Comparison of ENCODE assay signal across 1 cellular context in the genomic region with DNA sequence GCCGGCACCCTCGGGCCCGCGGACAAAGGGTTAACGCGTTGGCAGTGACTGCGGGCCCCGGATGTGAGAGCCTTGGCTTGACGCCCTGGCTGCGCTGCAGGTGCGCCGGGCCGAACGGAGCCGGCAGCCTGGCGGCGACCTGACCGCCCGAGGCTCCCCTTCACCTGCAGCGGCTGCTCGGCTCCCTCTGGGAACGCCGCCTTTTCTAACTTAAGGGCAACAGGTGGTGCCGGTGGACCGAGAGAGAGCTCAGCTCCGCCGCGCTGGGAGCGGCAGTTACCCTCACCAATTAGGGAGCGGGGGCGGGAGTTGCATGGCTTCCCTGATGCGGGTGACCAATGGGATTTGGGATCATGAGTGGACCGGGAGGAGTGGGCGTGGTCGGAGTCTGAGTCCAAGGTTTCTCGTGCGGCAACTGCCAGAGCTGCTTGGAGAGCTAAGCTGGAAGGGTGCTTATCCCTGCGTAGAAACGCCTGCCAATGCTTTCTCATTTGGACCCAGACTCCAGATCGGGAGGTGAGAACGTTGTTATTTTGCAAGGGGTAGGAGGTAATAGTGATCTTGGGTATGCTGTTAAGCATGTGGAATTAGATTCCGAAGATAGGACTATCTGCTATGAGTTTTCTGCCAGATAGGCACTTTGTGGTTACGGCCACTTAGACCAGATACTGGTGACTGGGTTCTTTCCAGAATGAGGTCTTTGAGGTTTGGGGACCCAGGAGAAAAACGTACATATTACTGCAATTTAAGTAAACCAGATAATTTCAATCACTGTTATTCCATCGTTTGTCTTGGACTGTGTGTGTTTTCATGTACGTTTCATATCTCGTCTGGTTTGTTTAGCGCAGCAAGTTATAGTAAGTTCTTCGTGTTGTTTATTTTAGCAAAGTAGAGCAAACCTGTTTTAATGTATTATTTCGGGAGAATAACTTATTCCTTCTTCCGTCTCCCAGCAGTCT.
TF ChIP-seq lines count a peak whose summit lies in the region.

Gene ARL4A (plus strand): TSS at position 421 of the 959 bp plus-strand sequence. CDS start 622 bp downstream, outside the sequence.

TF ChIP-seq in HepG2, 621 proteins besides CTCF, POLR2A, EP300 and RAD21 (continued from another document and continues in another):
- no peak for TF ChIP-seq NKX3-1 (CRISPR knock-in tag; IDR thresholded peaks at IDR 0.05)
- TF ChIP-seq, protein P1, sequence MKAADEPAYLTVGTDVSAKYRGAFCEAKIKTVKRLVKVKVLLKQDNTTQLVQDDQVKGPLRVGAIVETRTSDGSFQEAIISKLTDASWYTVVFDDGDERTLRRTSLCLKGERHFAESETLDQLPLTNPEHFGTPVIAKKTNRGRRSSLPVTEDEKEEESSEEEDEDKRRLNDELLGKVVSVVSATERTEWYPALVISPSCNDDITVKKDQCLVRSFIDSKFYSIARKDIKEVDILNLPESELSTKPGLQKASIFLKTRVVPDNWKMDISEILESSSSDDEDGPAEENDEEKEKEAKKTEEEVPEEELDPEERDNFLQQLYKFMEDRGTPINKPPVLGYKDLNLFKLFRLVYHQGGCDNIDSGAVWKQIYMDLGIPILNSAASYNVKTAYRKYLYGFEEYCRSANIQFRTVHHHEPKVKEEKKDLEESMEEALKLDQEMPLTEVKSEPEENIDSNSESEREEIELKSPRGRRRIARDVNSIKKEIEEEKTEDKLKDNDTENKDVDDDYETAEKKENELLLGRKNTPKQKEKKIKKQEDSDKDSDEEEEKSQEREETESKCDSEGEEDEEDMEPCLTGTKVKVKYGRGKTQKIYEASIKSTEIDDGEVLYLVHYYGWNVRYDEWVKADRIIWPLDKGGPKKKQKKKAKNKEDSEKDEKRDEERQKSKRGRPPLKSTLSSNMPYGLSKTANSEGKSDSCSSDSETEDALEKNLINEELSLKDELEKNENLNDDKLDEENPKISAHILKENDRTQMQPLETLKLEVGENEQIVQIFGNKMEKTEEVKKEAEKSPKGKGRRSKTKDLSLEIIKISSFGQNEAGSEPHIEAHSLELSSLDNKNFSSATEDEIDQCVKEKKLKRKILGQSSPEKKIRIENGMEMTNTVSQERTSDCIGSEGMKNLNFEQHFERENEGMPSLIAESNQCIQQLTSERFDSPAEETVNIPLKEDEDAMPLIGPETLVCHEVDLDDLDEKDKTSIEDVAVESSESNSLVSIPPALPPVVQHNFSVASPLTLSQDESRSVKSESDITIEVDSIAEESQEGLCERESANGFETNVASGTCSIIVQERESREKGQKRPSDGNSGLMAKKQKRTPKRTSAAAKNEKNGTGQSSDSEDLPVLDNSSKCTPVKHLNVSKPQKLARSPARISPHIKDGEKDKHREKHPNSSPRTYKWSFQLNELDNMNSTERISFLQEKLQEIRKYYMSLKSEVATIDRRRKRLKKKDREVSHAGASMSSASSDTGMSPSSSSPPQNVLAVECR (CRISPR knock-in tag; IDR thresholded peaks at IDR 0.05; ENCODE audit: borderline replicate concordance): peak; percentile 68; the same call in 1 of the 2 replicates
- no peak for TF ChIP-seq NBN (conservative IDR thresholded peaks at IDR 0.05)
- no peak for TF ChIP-seq ZNF253 (CRISPR knock-in tag; IDR thresholded peaks at IDR 0.05; ENCODE audit: borderline replicate concordance)
- TF ChIP-seq ZNF3 (CRISPR knock-in tag; IDR thresholded peaks at IDR 0.05): no peak
- peak; percentile 78 for TF ChIP-seq KLF11 (CRISPR knock-in tag; IDR thresholded peaks at IDR 0.05)
- TF ChIP-seq, protein P2, sequence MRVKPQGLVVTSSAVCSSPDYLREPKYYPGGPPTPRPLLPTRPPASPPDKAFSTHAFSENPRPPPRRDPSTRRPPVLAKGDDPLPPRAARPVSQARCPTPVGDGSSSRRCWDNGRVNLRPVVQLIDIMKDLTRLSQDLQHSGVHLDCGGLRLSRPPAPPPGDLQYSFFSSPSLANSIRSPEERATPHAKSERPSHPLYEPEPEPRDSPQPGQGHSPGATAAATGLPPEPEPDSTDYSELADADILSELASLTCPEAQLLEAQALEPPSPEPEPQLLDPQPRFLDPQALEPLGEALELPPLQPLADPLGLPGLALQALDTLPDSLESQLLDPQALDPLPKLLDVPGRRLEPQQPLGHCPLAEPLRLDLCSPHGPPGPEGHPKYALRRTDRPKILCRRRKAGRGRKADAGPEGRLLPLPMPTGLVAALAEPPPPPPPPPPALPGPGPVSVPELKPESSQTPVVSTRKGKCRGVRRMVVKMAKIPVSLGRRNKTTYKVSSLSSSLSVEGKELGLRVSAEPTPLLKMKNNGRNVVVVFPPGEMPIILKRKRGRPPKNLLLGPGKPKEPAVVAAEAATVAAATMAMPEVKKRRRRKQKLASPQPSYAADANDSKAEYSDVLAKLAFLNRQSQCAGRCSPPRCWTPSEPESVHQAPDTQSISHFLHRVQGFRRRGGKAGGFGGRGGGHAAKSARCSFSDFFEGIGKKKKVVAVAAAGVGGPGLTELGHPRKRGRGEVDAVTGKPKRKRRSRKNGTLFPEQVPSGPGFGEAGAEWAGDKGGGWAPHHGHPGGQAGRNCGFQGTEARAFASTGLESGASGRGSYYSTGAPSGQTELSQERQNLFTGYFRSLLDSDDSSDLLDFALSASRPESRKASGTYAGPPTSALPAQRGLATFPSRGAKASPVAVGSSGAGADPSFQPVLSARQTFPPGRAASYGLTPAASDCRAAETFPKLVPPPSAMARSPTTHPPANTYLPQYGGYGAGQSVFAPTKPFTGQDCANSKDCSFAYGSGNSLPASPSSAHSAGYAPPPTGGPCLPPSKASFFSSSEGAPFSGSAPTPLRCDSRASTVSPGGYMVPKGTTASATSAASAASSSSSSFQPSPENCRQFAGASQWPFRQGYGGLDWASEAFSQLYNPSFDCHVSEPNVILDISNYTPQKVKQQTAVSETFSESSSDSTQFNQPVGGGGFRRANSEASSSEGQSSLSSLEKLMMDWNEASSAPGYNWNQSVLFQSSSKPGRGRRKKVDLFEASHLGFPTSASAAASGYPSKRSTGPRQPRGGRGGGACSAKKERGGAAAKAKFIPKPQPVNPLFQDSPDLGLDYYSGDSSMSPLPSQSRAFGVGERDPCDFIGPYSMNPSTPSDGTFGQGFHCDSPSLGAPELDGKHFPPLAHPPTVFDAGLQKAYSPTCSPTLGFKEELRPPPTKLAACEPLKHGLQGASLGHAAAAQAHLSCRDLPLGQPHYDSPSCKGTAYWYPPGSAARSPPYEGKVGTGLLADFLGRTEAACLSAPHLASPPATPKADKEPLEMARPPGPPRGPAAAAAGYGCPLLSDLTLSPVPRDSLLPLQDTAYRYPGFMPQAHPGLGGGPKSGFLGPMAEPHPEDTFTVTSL (CRISPR knock-in tag; IDR thresholded peaks at IDR 0.05; ENCODE audit: borderline replicate concordance): no peak
- TF ChIP-seq, protein P3, sequence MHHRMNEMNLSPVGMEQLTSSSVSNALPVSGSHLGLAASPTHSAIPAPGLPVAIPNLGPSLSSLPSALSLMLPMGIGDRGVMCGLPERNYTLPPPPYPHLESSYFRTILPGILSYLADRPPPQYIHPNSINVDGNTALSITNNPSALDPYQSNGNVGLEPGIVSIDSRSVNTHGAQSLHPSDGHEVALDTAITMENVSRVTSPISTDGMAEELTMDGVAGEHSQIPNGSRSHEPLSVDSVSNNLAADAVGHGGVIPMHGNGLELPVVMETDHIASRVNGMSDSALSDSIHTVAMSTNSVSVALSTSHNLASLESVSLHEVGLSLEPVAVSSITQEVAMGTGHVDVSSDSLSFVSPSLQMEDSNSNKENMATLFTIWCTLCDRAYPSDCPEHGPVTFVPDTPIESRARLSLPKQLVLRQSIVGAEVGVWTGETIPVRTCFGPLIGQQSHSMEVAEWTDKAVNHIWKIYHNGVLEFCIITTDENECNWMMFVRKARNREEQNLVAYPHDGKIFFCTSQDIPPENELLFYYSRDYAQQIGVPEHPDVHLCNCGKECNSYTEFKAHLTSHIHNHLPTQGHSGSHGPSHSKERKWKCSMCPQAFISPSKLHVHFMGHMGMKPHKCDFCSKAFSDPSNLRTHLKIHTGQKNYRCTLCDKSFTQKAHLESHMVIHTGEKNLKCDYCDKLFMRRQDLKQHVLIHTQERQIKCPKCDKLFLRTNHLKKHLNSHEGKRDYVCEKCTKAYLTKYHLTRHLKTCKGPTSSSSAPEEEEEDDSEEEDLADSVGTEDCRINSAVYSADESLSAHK (CRISPR knock-in tag; IDR thresholded peaks at IDR 0.05; ENCODE audit: borderline replicate concordance): no peak
- no peak for TF ChIP-seq MXD1 (CRISPR knock-in tag; IDR thresholded peaks at IDR 0.05)
- no peak for TF ChIP-seq FIP1L1 (IDR thresholded peaks at IDR 0.05; ENCODE audit: borderline replicate concordance, insufficient read depth, low read depth, low read length)
- TF ChIP-seq, protein P4, sequence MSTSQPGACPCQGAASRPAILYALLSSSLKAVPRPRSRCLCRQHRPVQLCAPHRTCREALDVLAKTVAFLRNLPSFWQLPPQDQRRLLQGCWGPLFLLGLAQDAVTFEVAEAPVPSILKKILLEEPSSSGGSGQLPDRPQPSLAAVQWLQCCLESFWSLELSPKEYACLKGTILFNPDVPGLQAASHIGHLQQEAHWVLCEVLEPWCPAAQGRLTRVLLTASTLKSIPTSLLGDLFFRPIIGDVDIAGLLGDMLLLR (CRISPR knock-in tag; IDR thresholded peaks at IDR 0.05): no peak
- TF ChIP-seq JDP2 (CRISPR knock-in tag; IDR thresholded peaks at IDR 0.05; ENCODE audit: borderline replicate concordance): no peak; the same call in 1 of the 2 replicates
- TF ChIP-seq ZNF75D (CRISPR knock-in tag; IDR thresholded peaks at IDR 0.05; ENCODE audit: borderline replicate concordance): peak; percentile 55; the same call in 1 of the 2 replicates
- TF ChIP-seq CENPBD1 (CRISPR knock-in tag; IDR thresholded peaks at IDR 0.05; ENCODE audit: borderline replicate concordance, low read depth): no peak; the same call in 1 of the 2 replicates
- TF ChIP-seq PHF21A (CRISPR knock-in tag; IDR thresholded peaks at IDR 0.05): no peak
- TF ChIP-seq KAT2B (IDR thresholded peaks at IDR 0.05; ENCODE audit: borderline replicate concordance, low read depth, low read length): no peak
- TF ChIP-seq ZNF225 (CRISPR knock-in tag; IDR thresholded peaks at IDR 0.05): peak; percentile 68; the same call in 1 of the 2 replicates
- TF ChIP-seq KDM3A (CRISPR knock-in tag; IDR thresholded peaks at IDR 0.05; ENCODE audit: low read depth): no peak; the same call in 1 of the 2 replicates
- no peak for TF ChIP-seq ISL2 (CRISPR knock-in tag; IDR thresholded peaks at IDR 0.05)
- TF ChIP-seq NR3C1 (CRISPR knock-in tag; IDR thresholded peaks at IDR 0.05): no peak
- TF ChIP-seq, protein P5, sequence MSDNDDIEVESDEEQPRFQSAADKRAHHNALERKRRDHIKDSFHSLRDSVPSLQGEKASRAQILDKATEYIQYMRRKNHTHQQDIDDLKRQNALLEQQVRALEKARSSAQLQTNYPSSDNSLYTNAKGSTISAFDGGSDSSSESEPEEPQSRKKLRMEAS (IDR thresholded peaks at IDR 0.05): no peak; the same call in 1 of the 2 replicates
- TF ChIP-seq DBP (CRISPR knock-in tag; IDR thresholded peaks at IDR 0.05; ENCODE audit: not compliant biosample characterization): no peak
- no peak for TF ChIP-seq NFE2L2 (IDR thresholded peaks at IDR 0.05; ENCODE audit: low read length)
- peak; percentile 30 for TF ChIP-seq ZNF124 (CRISPR knock-in tag; IDR thresholded peaks at IDR 0.05)
- 0 out of 2 replicates have a peak, but pooled peaks have one; percentile 57 for TF ChIP-seq ZNF343 (CRISPR knock-in tag; IDR thresholded peaks at IDR 0.05)
- TF ChIP-seq GZF1 (CRISPR knock-in tag; IDR thresholded peaks at IDR 0.05): no peak
- TF ChIP-seq ELF1 (CRISPR knock-in tag; IDR thresholded peaks at IDR 0.05): peak; percentile 15
- peak; percentile 81 for TF ChIP-seq ASH2L (IDR thresholded peaks at IDR 0.05; ENCODE audit: insufficient read length, low read depth, low read length)
- TF ChIP-seq ZSCAN20 (CRISPR knock-in tag; IDR thresholded peaks at IDR 0.05; ENCODE audit: borderline replicate concordance): 0 out of 2 replicates have a peak, but pooled peaks have one; percentile 22
- peak; percentile 81 for TF ChIP-seq SALL1 (CRISPR knock-in tag; IDR thresholded peaks at IDR 0.05)
- TF ChIP-seq ZNF496 (CRISPR knock-in tag; IDR thresholded peaks at IDR 0.05; ENCODE audit: insufficient replicate concordance): no peak
- TF ChIP-seq ATF7-NPFF (CRISPR knock-in tag; IDR thresholded peaks at IDR 0.05; ENCODE audit: low read depth): no peak
- TF ChIP-seq RXRA (CRISPR knock-in tag; IDR thresholded peaks at IDR 0.05): peak; percentile 58; the same call in 1 of the 2 replicates
- 0 out of 2 replicates have a peak, but pooled peaks have one; percentile 30 for TF ChIP-seq ZNF264 (CRISPR knock-in tag; IDR thresholded peaks at IDR 0.05)
- no peak for TF ChIP-seq FOXP1 (IDR thresholded peaks at IDR 0.05)
- TF ChIP-seq FOXP1 (CRISPR knock-in tag; IDR thresholded peaks at IDR 0.05): no peak
- no peak for TF ChIP-seq ZNF556 (CRISPR knock-in tag; IDR thresholded peaks at IDR 0.05; ENCODE audit: borderline replicate concordance)
- TF ChIP-seq ZNF232 (CRISPR knock-in tag; IDR thresholded peaks at IDR 0.05; ENCODE audit: borderline replicate concordance): peak; percentile 37; the same call in 1 of the 2 replicates
- TF ChIP-seq ETV6 (CRISPR knock-in tag; conservative IDR thresholded peaks at IDR 0.05): no peak; the same call in 1 of the 2 replicates
- no peak for TF ChIP-seq TBL1XR1 (IDR thresholded peaks at IDR 0.05; ENCODE audit: borderline replicate concordance, low read length, partially characterized antibody)
